In genomic region chr10:86107131-86107530, GRCh38 we compare ENCODE assay signal across 30 cellular contexts.
"Had no signal": no experiment of that assay in that cellular context is flagged by ENCODE, and none has a peak within 500 bp of the region (broad histone marks: within the 10 kb centered on the region; RNA-seq: fewer than 3 reads in every experiment).

No MANE protein-coding gene starts in this region.

- H3K27ac Mint-ChIP-seq: activated CD4-positive, alpha-beta T cell treated with anti-CD3 and anti-CD28 coated beads, Interleukin-2, amount 10 ng/mL, durations not matched to agents 7 days and 5 days; activated CD8-positive, alpha-beta T cell treated with anti-CD3 and anti-CD28 coated beads, Interleukin-2, amount 10 ng/mL, durations not matched to agents 7 days and 5 days; activated naive CD8-positive, alpha-beta T cell treated with anti-CD3 and anti-CD28 coated beads for 36 hours; activated T-cell treated with anti-CD3 and anti-CD28 coated beads, Interleukin-2, amount 50 U/mL, for 24 hours; T-helper 1 cell treated with Interleukin-12 subunit alpha and Interleukin-12 subunit beta and Interleukin-4 antibody, amounts not matched to agents 30 μg/mL and 1 μg/mL, for 36 hours; T-helper 2 cell treated with Interferon-gamma antibody and Interleukin-4, amounts not matched to agents 5 μg/mL and 100 μg/mL, for 36 hours had no signal

- ATAC-seq: activated CD8-positive, alpha-beta T cell treated with anti-CD3 and anti-CD28 coated beads, Interleukin-2, amount 10 ng/mL, durations not matched to agents 7 days and 5 days; PC-3 had no signal

- H3K27me3 Mint-ChIP-seq: activated CD4-positive, alpha-beta T cell treated with anti-CD3 and anti-CD28 coated beads, Interleukin-2, amount 10 ng/mL, durations not matched to agents 7 days and 5 days; activated naive CD8-positive, alpha-beta T cell treated with anti-CD3 and anti-CD28 coated beads for 36 hours; activated T-cell treated with anti-CD3 and anti-CD28 coated beads, Interleukin-2, amount 50 U/mL, for 24 hours had no signal

- H3K9me3 ChIP-seq: Peyer's patch, SJSA1, SK-N-SH had no signal

- H3K36me3 Mint-ChIP-seq: activated naive CD8-positive, alpha-beta T cell treated with anti-CD3 and anti-CD28 coated beads for 36 hours had no signal

- H3K4me1 Mint-ChIP-seq: activated CD4-positive, alpha-beta T cell treated with anti-CD3 and anti-CD28 coated beads, Interleukin-2, amount 10 ng/mL, durations not matched to agents 7 days and 5 days; activated naive CD8-positive, alpha-beta T cell treated with anti-CD3 and anti-CD28 coated beads for 36 hours had no signal

- H3K36me3 ChIP-seq: brain microvascular endothelial cell, cardiac muscle cell, Peyer's patch, SJSA1 had no signal

- H3K9me3 Mint-ChIP-seq: activated CD4-positive, alpha-beta T cell treated with anti-CD3 and anti-CD28 coated beads, Interleukin-2, amount 10 ng/mL, durations not matched to agents 7 days and 5 days; activated naive CD8-positive, alpha-beta T cell treated with anti-CD3 and anti-CD28 coated beads for 36 hours; activated T-cell treated with anti-CD3 and anti-CD28 coated beads, Interleukin-2, amount 50 U/mL, for 24 hours; T-helper 1 cell treated with Interleukin-12 subunit alpha and Interleukin-12 subunit beta and Interleukin-4 antibody, amounts not matched to agents 30 μg/mL and 1 μg/mL, for 36 hours; T-helper 2 cell treated with Interferon-gamma antibody and Interleukin-4, amounts not matched to agents 5 μg/mL and 100 μg/mL, for 36 hours had no signal

- H3K4me1 ChIP-seq: Peyer's patch, SJSA1 had no signal

- H3K4me3 ChIP-seq: cardiac muscle cell, Peyer's patch, SJSA1 had no signal

- H3K27me3 ChIP-seq: brain microvascular endothelial cell, cardiac muscle cell, Peyer's patch, SJSA1 had no signal

- H3K4me3 Mint-ChIP-seq: activated CD4-positive, alpha-beta T cell treated with anti-CD3 and anti-CD28 coated beads, Interleukin-2, amount 10 ng/mL, durations not matched to agents 7 days and 5 days; activated CD8-positive, alpha-beta T cell treated with anti-CD3 and anti-CD28 coated beads, Interleukin-2, amount 10 ng/mL, durations not matched to agents 7 days and 5 days; activated naive CD8-positive, alpha-beta T cell treated with anti-CD3 and anti-CD28 coated beads for 36 hours; activated T-cell treated with anti-CD3 and anti-CD28 coated beads, Interleukin-2, amount 50 U/mL, for 24 hours; T-helper 1 cell treated with Interleukin-12 subunit alpha and Interleukin-12 subunit beta and Interleukin-4 antibody, amounts not matched to agents 30 μg/mL and 1 μg/mL, for 36 hours; T-helper 2 cell treated with Interferon-gamma antibody and Interleukin-4, amounts not matched to agents 5 μg/mL and 100 μg/mL, for 36 hours had no signal

- DNase-seq: activated CD4-positive, alpha-beta T cell treated with anti-CD3 and anti-CD28 coated beads, Interleukin-2, amount 10 ng/mL, durations not matched to agents 7 days and 5 days; activated CD4-positive, alpha-beta T cell treated with anti-CD3 and anti-CD28 coated beads, Interleukin-2, amount 50 U/mL, for 48 hours; activated CD8-positive, alpha-beta T cell treated with anti-CD3 and anti-CD28 coated beads, Interleukin-2, amount 10 ng/mL, durations not matched to agents 7 days and 5 days; activated naive CD4-positive, alpha-beta T cell; activated naive CD4-positive, alpha-beta T cell treated with anti-CD3 and anti-CD28 coated beads, Interleukin-2, amount 50 U/mL, for 16 hours; activated naive CD8-positive, alpha-beta T cell treated with anti-CD3 and anti-CD28 coated beads for 36 hours; activated T-cell treated with anti-CD3 and anti-CD28 coated beads, Interleukin-2, amount 50 U/mL, for 24 hours; amniotic stem cell; brain microvascular endothelial cell; Kasumi-1; KG1; MM.1S; MV-4-11; NCI-H1092; NCI-H1436 treated with DMSO at 0.1 percent for 48 hours; NCI-H1694 treated with DMSO at 0.1 percent for 48 hours; NCI-H2029; NCI-H345; NCI-H526; NCI-H748 treated with DMSO at 0.1 percent for 48 hours; NK-92 treated with Interleukin-12 subunit alpha and Interleukin-12 subunit beta, amount 100 ng/mL, for 24 hours; PC-3; Peyer's patch; RPMI8226; SHP77 treated with DMSO at 0.1 percent for 48 hours; SK-N-SH had no signal

- H3K27ac ChIP-seq: brain microvascular endothelial cell, cardiac muscle cell, Peyer's patch, SJSA1 had no signal
